1 cellular context compared by ENCODE assay signal in genomic region chr5:137215780-137216179, GRCh38.
TF ChIP-seq lines count a peak whose summit lies in the region.

No MANE protein-coding gene starts in this region.

TF ChIP-seq in HepG2, 621 proteins besides CTCF, POLR2A, EP300 and RAD21 (continued from another document and continues in another):
- TF ChIP-seq CBFB (CRISPR knock-in tag; IDR thresholded peaks at IDR 0.05): peak; percentile 46; the same call in 1 of the 2 replicates
- TF ChIP-seq ARID3A (IDR thresholded peaks at IDR 0.05; ENCODE audit: low read depth, low read length): peak; percentile 16; the same call in 1 of the 2 replicates
- no peak for TF ChIP-seq REL (CRISPR knock-in tag; conservative IDR thresholded peaks at IDR 0.05)
- no peak for TF ChIP-seq EZH2 (conservative IDR thresholded peaks at IDR 0.05; ENCODE audit: low read depth, low read length)
- TF ChIP-seq ZNF674 (CRISPR knock-in tag; IDR thresholded peaks at IDR 0.05; ENCODE audit: low read depth): no peak
- TF ChIP-seq ARNT2 (CRISPR knock-in tag; IDR thresholded peaks at IDR 0.05; ENCODE audit: low read depth): no peak
- TF ChIP-seq ZSCAN9 (CRISPR knock-in tag; IDR thresholded peaks at IDR 0.05; ENCODE audit: borderline replicate concordance): no peak
- no peak for TF ChIP-seq SOX6 (IDR thresholded peaks at IDR 0.05)
- peak; percentile 22; the same call in 1 of the 2 replicates for TF ChIP-seq SOX6 (CRISPR knock-in tag; IDR thresholded peaks at IDR 0.05)
- no peak for TF ChIP-seq PRDM4 (CRISPR knock-in tag; IDR thresholded peaks at IDR 0.05; ENCODE audit: borderline replicate concordance)
- no peak for TF ChIP-seq SOX13 (IDR thresholded peaks at IDR 0.05)
- peak in 1 of 2 experiments; percentile 41; a peak in 2 of 4 replicates for TF ChIP-seq SOX13 (CRISPR knock-in tag; conservative IDR thresholded peaks at IDR 0.05 in 1 of 2, IDR thresholded peaks at IDR 0.05 in 1 of 2)
- TF ChIP-seq NCOR1 (IDR thresholded peaks at IDR 0.05; ENCODE audit: borderline replicate concordance, low read length): peak; percentile 69; the same call in 1 of the 2 replicates
- TF ChIP-seq ZBTB33 (CRISPR knock-in tag; IDR thresholded peaks at IDR 0.05): no peak
- no peak for TF ChIP-seq ZNF510 (CRISPR knock-in tag; IDR thresholded peaks at IDR 0.05; ENCODE audit: low read depth)
- no peak for TF ChIP-seq HNRNPL (IDR thresholded peaks at IDR 0.05; ENCODE audit: low read depth, low read length)
- TF ChIP-seq CBX5 (CRISPR knock-in tag; IDR thresholded peaks at IDR 0.05; ENCODE audit: borderline replicate concordance): no peak
- TF ChIP-seq HIVEP1 (CRISPR knock-in tag; IDR thresholded peaks at IDR 0.05): no peak
- TF ChIP-seq TIGD3 (CRISPR knock-in tag; IDR thresholded peaks at IDR 0.05; ENCODE audit: borderline replicate concordance): no peak
- TF ChIP-seq E2F5 (CRISPR knock-in tag; conservative IDR thresholded peaks at IDR 0.05): no peak
- no peak for TF ChIP-seq PREB (CRISPR knock-in tag; IDR thresholded peaks at IDR 0.05)
- TF ChIP-seq PBX2 (CRISPR knock-in tag; IDR thresholded peaks at IDR 0.05): no peak
- TF ChIP-seq TSC22D2 (CRISPR knock-in tag; IDR thresholded peaks at IDR 0.05; ENCODE audit: borderline replicate concordance): no peak
- no peak for TF ChIP-seq POLR2G (IDR thresholded peaks at IDR 0.05; ENCODE audit: low read depth, low read length)
- no peak for TF ChIP-seq RFX3 (CRISPR knock-in tag; IDR thresholded peaks at IDR 0.05)
- no peak for TF ChIP-seq ZNF513 (CRISPR knock-in tag; conservative IDR thresholded peaks at IDR 0.05)
- no peak for TF ChIP-seq ZXDC (CRISPR knock-in tag; IDR thresholded peaks at IDR 0.05)
- TF ChIP-seq ZNF746 (CRISPR knock-in tag; IDR thresholded peaks at IDR 0.05): no peak
- TF ChIP-seq MATR3 (CRISPR knock-in tag; IDR thresholded peaks at IDR 0.05): no peak
- no peak for TF ChIP-seq ZNF737 (CRISPR knock-in tag; IDR thresholded peaks at IDR 0.05; ENCODE audit: borderline replicate concordance)
- TF ChIP-seq ZNF224 (CRISPR knock-in tag; IDR thresholded peaks at IDR 0.05): no peak
- TF ChIP-seq ZBTB38 (CRISPR knock-in tag; IDR thresholded peaks at IDR 0.05): no peak
- no peak for TF ChIP-seq PRMT3 (CRISPR knock-in tag; IDR thresholded peaks at IDR 0.05; ENCODE audit: borderline replicate concordance, low read depth)
- TF ChIP-seq RCOR2 (CRISPR knock-in tag; IDR thresholded peaks at IDR 0.05): no peak
- peak; percentile 68; the same call in 1 of the 2 replicates for TF ChIP-seq ZNF644 (CRISPR knock-in tag; IDR thresholded peaks at IDR 0.05; ENCODE audit: low read depth)
- TF ChIP-seq ZNF543 (CRISPR knock-in tag; IDR thresholded peaks at IDR 0.05): no peak
- TF ChIP-seq XRCC5 (optimal IDR thresholded peaks at IDR 0.05; ENCODE audit: low read length): no peak
- no peak for TF ChIP-seq ZFP1 (CRISPR knock-in tag; IDR thresholded peaks at IDR 0.05)
- no peak for TF ChIP-seq ZNF333 (CRISPR knock-in tag; IDR thresholded peaks at IDR 0.05; ENCODE audit: borderline replicate concordance)
- TF ChIP-seq HNRNPK (IDR thresholded peaks at IDR 0.05; ENCODE audit: low read depth, low read length, poor library complexity, severe bottlenecking): no peak
- TF ChIP-seq CHD2 (IDR thresholded peaks at IDR 0.05; ENCODE audit: low read depth, low read length): no peak
- TF ChIP-seq PAXIP1 (CRISPR knock-in tag; conservative IDR thresholded peaks at IDR 0.05): 0 out of 2 replicates have a peak, but pooled peaks have one; percentile 20
- TF ChIP-seq PTBP1 (IDR thresholded peaks at IDR 0.05; ENCODE audit: low read depth, low read length, poor library complexity, severe bottlenecking): no peak
- TF ChIP-seq TAF1 (CRISPR knock-in tag; IDR thresholded peaks at IDR 0.05): no peak
